ENCODE assay signal across 6 cellular contexts in the genomic region with DNA sequence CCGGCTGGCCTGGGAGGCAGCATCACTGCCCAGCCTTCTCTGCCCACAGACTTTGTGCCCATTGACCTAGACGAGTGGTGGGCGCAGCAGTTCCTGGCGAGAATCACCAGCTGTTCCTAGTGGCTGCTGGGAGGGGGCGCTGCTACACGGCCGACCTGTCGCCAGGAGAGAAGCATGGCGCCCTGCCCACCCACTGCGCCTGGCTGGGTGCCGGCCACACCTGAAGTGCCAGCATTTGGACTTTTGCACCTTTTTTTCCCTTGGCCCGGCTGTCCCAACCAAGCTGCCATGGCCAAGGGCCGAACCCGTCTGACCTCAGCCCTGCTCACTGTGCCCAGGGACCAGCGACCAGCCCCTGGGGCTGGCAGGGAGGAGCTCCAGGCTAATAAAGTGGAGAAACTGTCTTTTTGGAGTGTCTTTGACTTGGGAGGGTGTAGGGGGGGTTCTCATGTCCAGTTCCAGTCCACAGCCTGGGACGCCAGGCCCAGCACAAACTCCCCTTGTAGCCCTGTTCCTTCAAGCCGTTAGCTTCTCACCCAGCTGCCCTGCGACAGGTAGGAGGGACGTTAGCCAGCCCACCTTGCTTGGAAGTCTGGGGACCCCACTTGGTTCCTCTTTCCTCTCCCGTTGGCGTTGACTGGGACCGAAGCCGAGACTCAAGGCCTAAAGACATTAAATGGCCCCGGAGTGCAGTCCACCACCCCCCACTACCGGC. TPM values are rescaled to one million over a fixed set of nuclear protein-coding genes. Genes with fewer than 3 reads are reported as not detected.
DNase-seq lines count a peak whose midpoint lies in the region; ATAC-seq and TF ChIP-seq lines count a peak whose summit lies in the region.

No MANE protein-coding gene starts in this region.

- peak overlapping the region; percentile 59 to 61 for H3K27ac Mint-ChIP-seq in T-cell
- peak overlapping the region; percentile 87 for H3K27ac Mint-ChIP-seq in stimulated activated memory B cell treated with anti-CD40 and anti-IgM and Interleukin-4, amounts not matched to agents 10 μg/mL and 1 μg/mL and 100 μg/mL, for 72 hours

- H3K27me3 Mint-ChIP-seq in T-cell: no peaks in the 10 kb centered on the region
- H3K27me3 Mint-ChIP-seq in stimulated activated memory B cell treated with anti-CD40 and anti-IgM and Interleukin-4, amounts not matched to agents 10 μg/mL and 1 μg/mL and 100 μg/mL, for 72 hours: no peaks in the 10 kb centered on the region

- H3K4me3 Mint-ChIP-seq in T-cell: peak overlapping the region; percentile 68 to 75 (median 68)
- peak overlapping the region; percentile 87 for H3K4me3 Mint-ChIP-seq in stimulated activated memory B cell treated with anti-CD40 and anti-IgM and Interleukin-4, amounts not matched to agents 10 μg/mL and 1 μg/mL and 100 μg/mL, for 72 hours

- peaks cover 9 to 26% (median 19%) of the 10 kb centered on the region in 3 donors for H3K4me1 Mint-ChIP-seq in T-cell
- H3K4me1 Mint-ChIP-seq in stimulated activated memory B cell treated with anti-CD40 and anti-IgM and Interleukin-4, amounts not matched to agents 10 μg/mL and 1 μg/mL and 100 μg/mL, for 72 hours: peaks cover 59% of the 10 kb centered on the region

- no peak for ATAC-seq in T-cell (replicated peaks in 1 of 4)
- ATAC-seq in stimulated activated memory B cell treated with anti-CD40 and anti-IgM and Interleukin-4, amounts not matched to agents 10 μg/mL and 1 μg/mL and 100 μg/mL, for 72 hours: peak; percentile 32
- ATAC-seq in GM18517 (IDR thresholded peaks at IDR 0.05; ENCODE audit: unreplicated experiment): no peak

- DNase-seq in activated T-cell treated with anti-CD3 and anti-CD28 coated beads for 48 hours (ENCODE audit: low read depth) (peak; percentile 60), activated T-cell treated with anti-CD3 and anti-CD28 coated beads for 4 hours (no peak), T-cell (peak in 5 of 34 experiments; percentile 25 to 37 (median 33)), foreskin fibroblast (peak in 1 of 2 donors; percentile 65)

- POLR2A ChIA-PET in T-cell (lab: Charles Lee): no interaction called here

- peak; percentile 35 for TF ChIP-seq CTCF in foreskin fibroblast (IDR thresholded peaks at IDR 0.05; ENCODE audit: low read depth, low read length)

- peak overlapping the region; percentile 55 to 68 for H3K4me3 ChIP-seq in foreskin fibroblast (ENCODE audit: low read depth in 1 of 2, low read length in 2 of 2)

- H3K9me3 Mint-ChIP-seq in T-cell: no peaks in the 10 kb centered on the region
- H3K9me3 Mint-ChIP-seq in stimulated activated memory B cell treated with anti-CD40 and anti-IgM and Interleukin-4, amounts not matched to agents 10 μg/mL and 1 μg/mL and 100 μg/mL, for 72 hours: no peaks in the 10 kb centered on the region

- H3K36me3 Mint-ChIP-seq in T-cell: no peaks in the 10 kb centered on the region
- peaks cover 11% of the 10 kb centered on the region for H3K36me3 Mint-ChIP-seq in stimulated activated memory B cell treated with anti-CD40 and anti-IgM and Interleukin-4, amounts not matched to agents 10 μg/mL and 1 μg/mL and 100 μg/mL, for 72 hours

- CTCF ChIA-PET in T-cell (lab: Charles Lee): interaction anchor here in 1 of 2 donors (0.6 kb wide), 1 partner anchor 465 kb away, joined by 6 read pairs; no protein-coding TSS in a partner anchor

RNA-seq across cellular contexts. Expression of a gene that starts 0.9 kb away (rescaled TPM):
- 10 to 100 TPM; 19.7 to 35.7 (median 23.4) TPM for total RNA-seq in T-cell

RNA-seq across cellular contexts. Expression of a gene that starts 6.6 kb away (rescaled TPM):
- 10 to 100 TPM; 19.1 to 43.0 (median 40.0) TPM for total RNA-seq in T-cell

RNA-seq across cellular contexts. Expression of a gene that starts 12.1 kb away (rescaled TPM):
- 10 to 100 TPM; 42.1 to 94.0 (median 87.2) TPM for total RNA-seq in T-cell

RNA-seq across cellular contexts. Expression of a gene that starts 17.4 kb away (rescaled TPM):
- 1 to 10 TPM in 3 of 5 donors, under 1 TPM in 2; 0.15 to 1.5 (median 1.0) TPM for total RNA-seq in T-cell

RNA-seq across cellular contexts. Expression of a gene that starts 19.7 kb away (rescaled TPM):
- total RNA-seq in T-cell: 100 to 1,000 TPM; 181 to 320 (median 286) TPM
